In the genomic region with DNA sequence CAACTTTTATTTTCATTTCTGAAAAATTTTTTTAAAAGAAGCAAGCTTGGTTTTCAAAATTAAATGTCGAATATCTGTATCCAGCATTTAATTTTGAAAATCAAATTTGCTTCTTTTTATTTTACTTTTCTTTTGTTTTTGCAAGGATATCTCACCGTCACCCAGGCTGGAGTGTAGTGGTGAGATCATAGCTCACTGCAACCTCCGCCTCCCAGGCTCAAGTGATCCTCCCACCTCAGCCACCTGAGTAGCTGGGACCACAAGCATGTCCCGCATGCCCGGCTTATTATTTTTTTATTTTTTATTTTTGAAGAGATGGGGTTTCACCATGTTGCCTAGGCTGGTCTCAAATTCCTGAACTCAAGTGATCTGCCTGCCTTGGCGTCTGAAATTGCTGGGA, we compare ENCODE assay signal across 29 cellular contexts.
"Had no signal": no experiment of that assay in that cellular context is flagged by ENCODE, and none has a peak within 500 bp of the region (broad histone marks: within the 10 kb centered on the region; RNA-seq: fewer than 3 reads in every experiment).

No MANE protein-coding gene starts in this region.

- DNase-seq: stimulated activated CD4-positive, alpha-beta T cell treated with anti-CD3 and anti-CD28 coated beads, Interleukin-2, amount 100 ng/mL, for 48 hours; stimulated activated CD4-positive, alpha-beta T cell treated with anti-CD3 and anti-CD28 coated beads, Interleukin-4, amount 100 ng/mL, for 1 hour; stimulated activated CD4-positive, alpha-beta T cell treated with anti-CD3 and anti-CD28 coated beads, Interleukin-4, amount 100 ng/mL, for 24 hours; stimulated activated CD4-positive, alpha-beta T cell treated with anti-CD3 and anti-CD28 coated beads, Interleukin-4, amount 100 ng/mL, for 4 hours; stimulated activated CD8-positive, alpha-beta memory T cell treated with anti-CD3 and anti-CD28 coated beads, Interleukin-4, amount 100 ng/mL, for 48 hours; stimulated activated naive B cell treated with anti-CD40 and anti-IgM and Interleukin-4, amounts not matched to agents 10 μg/mL and 1 μg/mL and 100 μg/mL, for 72 hours; stimulated activated naive CD4-positive, alpha-beta T cell; stimulated activated naive CD4-positive, alpha-beta T cell treated with Interleukin-2 at 50 U/mL for 16 hours; stimulated activated naive CD8-positive, alpha-beta T cell treated with anti-CD3 and anti-CD28 coated beads, Interleukin-15, amount 100 ng/mL, for 72 hours; stimulated activated naive CD8-positive, alpha-beta T cell treated with anti-CD3 and anti-CD28 coated beads, Interleukin-15, Interleukin-2, amounts not matched to agents 100 U/mL and 50 U/mL, for 24 hours; stomach; substantia nigra; testis; thyroid gland; tibial artery; transverse colon; trophoblast cell; upper lobe of left lung; upper lobe of right lung; uterus had no signal

- H3K4me3 Mint-ChIP-seq: stimulated activated effector memory CD8-positive, alpha-beta T cell treated with anti-CD3 and anti-CD28 coated beads, Interleukin-12 subunit alpha, Interleukin-12 subunit beta, amount 100 ng/mL, for 72 hours; stimulated activated memory B cell treated with anti-CD40 and anti-IgM and Interleukin-4, amounts not matched to agents 10 μg/mL and 1 μg/mL and 100 μg/mL, for 72 hours; stimulated activated naive B cell treated with anti-CD40 and anti-IgM and Interleukin-4, amounts not matched to agents 10 μg/mL and 1 μg/mL and 100 μg/mL, for 72 hours; stimulated activated naive CD8-positive, alpha-beta T cell treated with anti-CD3 and anti-CD28 coated beads, Interleukin-15, amount 100 ng/mL, for 72 hours; stimulated activated naive CD8-positive, alpha-beta T cell treated with anti-CD3 and anti-CD28 coated beads, Interleukin-15, Interleukin-2, amounts not matched to agents 100 ng/mL and 50 ng/mL, for 24 hours; type B pancreatic cell had no signal

- FAIRE-seq: urothelium cell line had no signal

- H3K27ac ChIP-seq: stomach, suprapubic skin, testis, thoracic aorta, thyroid gland, tibial artery, tibial nerve, transverse colon, upper lobe of left lung, upper lobe of right lung, uterus, vagina had no signal

- H3K9me3 ChIP-seq: stomach, suprapubic skin, testis, thoracic aorta, thyroid gland, tibial artery, tibial nerve, transverse colon, upper lobe of left lung, upper lobe of right lung, uterus, vagina had no signal

- H3K4me3 ChIP-seq: stomach, suprapubic skin, testis, thoracic aorta, thyroid gland, tibial artery, tibial nerve, transverse colon, upper lobe of left lung, upper lobe of right lung, uterus, vagina had no signal

- ATAC-seq: stimulated activated effector memory CD8-positive, alpha-beta T cell treated with anti-CD3 and anti-CD28 coated beads, Interleukin-12 subunit alpha, Interleukin-12 subunit beta, amount 100 ng/mL, for 72 hours; stimulated activated memory B cell treated with anti-CD40 and anti-IgM and Interleukin-4, amounts not matched to agents 10 μg/mL and 1 μg/mL and 100 μg/mL, for 72 hours; stimulated activated naive B cell treated with anti-CD40 and anti-IgM and Interleukin-4, amounts not matched to agents 10 μg/mL and 1 μg/mL and 100 μg/mL, for 72 hours; stimulated activated naive CD8-positive, alpha-beta T cell treated with anti-CD3 and anti-CD28 coated beads, Interleukin-15, amount 100 ng/mL, for 72 hours; stimulated activated naive CD8-positive, alpha-beta T cell treated with anti-CD3 and anti-CD28 coated beads, Interleukin-15, Interleukin-2, amounts not matched to agents 100 U/mL and 50 U/mL, for 24 hours; upper lobe of right lung had no signal

- H3K27ac Mint-ChIP-seq: stimulated activated effector memory CD8-positive, alpha-beta T cell treated with anti-CD3 and anti-CD28 coated beads, Interleukin-12 subunit alpha, Interleukin-12 subunit beta, amount 100 ng/mL, for 72 hours; stimulated activated memory B cell treated with anti-CD40 and anti-IgM and Interleukin-4, amounts not matched to agents 10 μg/mL and 1 μg/mL and 100 μg/mL, for 72 hours; stimulated activated naive B cell treated with anti-CD40 and anti-IgM and Interleukin-4, amounts not matched to agents 10 μg/mL and 1 μg/mL and 100 μg/mL, for 72 hours; stimulated activated naive CD8-positive, alpha-beta T cell treated with anti-CD3 and anti-CD28 coated beads, Interleukin-15, amount 100 ng/mL, for 72 hours; stimulated activated naive CD8-positive, alpha-beta T cell treated with anti-CD3 and anti-CD28 coated beads, Interleukin-15, Interleukin-2, amounts not matched to agents 100 ng/mL and 50 ng/mL, for 24 hours; type B pancreatic cell had no signal

- H3K27me3 ChIP-seq: stomach, suprapubic skin, testis, thyroid gland, tibial artery, tibial nerve, transverse colon, upper lobe of left lung, upper lobe of right lung, uterus, vagina had no signal

- H3K27me3 Mint-ChIP-seq: stimulated activated memory B cell treated with anti-CD40 and anti-IgM and Interleukin-4, amounts not matched to agents 10 μg/mL and 1 μg/mL and 100 μg/mL, for 72 hours; stimulated activated naive B cell treated with anti-CD40 and anti-IgM and Interleukin-4, amounts not matched to agents 10 μg/mL and 1 μg/mL and 100 μg/mL, for 72 hours; stimulated activated naive CD8-positive, alpha-beta T cell treated with anti-CD3 and anti-CD28 coated beads, Interleukin-15, amount 100 ng/mL, for 72 hours; stimulated activated naive CD8-positive, alpha-beta T cell treated with anti-CD3 and anti-CD28 coated beads, Interleukin-15, Interleukin-2, amounts not matched to agents 100 ng/mL and 50 ng/mL, for 24 hours; type B pancreatic cell had no signal

- H3K36me3 ChIP-seq: stomach, suprapubic skin, thoracic aorta, thyroid gland, tibial artery, tibial nerve, transverse colon, upper lobe of left lung, upper lobe of right lung, uterus, vagina had no signal

- H3K4me1 Mint-ChIP-seq: stimulated activated effector memory CD8-positive, alpha-beta T cell treated with anti-CD3 and anti-CD28 coated beads, Interleukin-12 subunit alpha, Interleukin-12 subunit beta, amount 100 ng/mL, for 72 hours; stimulated activated memory B cell treated with anti-CD40 and anti-IgM and Interleukin-4, amounts not matched to agents 10 μg/mL and 1 μg/mL and 100 μg/mL, for 72 hours; stimulated activated naive B cell treated with anti-CD40 and anti-IgM and Interleukin-4, amounts not matched to agents 10 μg/mL and 1 μg/mL and 100 μg/mL, for 72 hours; stimulated activated naive CD8-positive, alpha-beta T cell treated with anti-CD3 and anti-CD28 coated beads, Interleukin-15, amount 100 ng/mL, for 72 hours had no signal

- H3K36me3 Mint-ChIP-seq: stimulated activated effector memory CD8-positive, alpha-beta T cell treated with anti-CD3 and anti-CD28 coated beads, Interleukin-12 subunit alpha, Interleukin-12 subunit beta, amount 100 ng/mL, for 72 hours; stimulated activated memory B cell treated with anti-CD40 and anti-IgM and Interleukin-4, amounts not matched to agents 10 μg/mL and 1 μg/mL and 100 μg/mL, for 72 hours; stimulated activated naive B cell treated with anti-CD40 and anti-IgM and Interleukin-4, amounts not matched to agents 10 μg/mL and 1 μg/mL and 100 μg/mL, for 72 hours; type B pancreatic cell had no signal

- H3K4me1 ChIP-seq: stomach, suprapubic skin, testis, thyroid gland, tibial artery, tibial nerve, upper lobe of left lung, upper lobe of right lung, uterus, vagina had no signal
